Comparison of ENCODE assay signal across 29 cellular contexts in the genomic region with DNA sequence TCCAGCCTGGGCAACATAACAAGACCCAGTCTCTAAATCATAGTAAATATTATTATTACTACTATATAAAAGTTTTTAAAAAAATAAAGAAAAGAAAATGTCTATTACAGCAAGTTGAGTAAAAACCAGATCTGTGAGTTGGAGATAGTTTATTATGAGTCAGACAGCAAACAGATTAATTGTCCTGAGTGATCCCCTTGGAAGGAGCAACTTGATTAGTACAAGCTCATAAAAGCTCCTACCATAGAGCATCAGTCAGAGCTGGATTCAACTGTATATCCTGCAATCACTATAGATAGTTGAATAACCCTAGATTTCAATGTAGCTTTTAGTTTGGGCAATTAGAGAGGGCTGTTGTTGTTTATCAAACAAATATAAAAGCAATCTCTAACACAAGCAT.
"Had no signal": no experiment of that assay in that cellular context is flagged by ENCODE, and none has a peak within 500 bp of the region (broad histone marks: within the 10 kb centered on the region; RNA-seq: fewer than 3 reads in every experiment).

No MANE protein-coding gene starts in this region.

- FAIRE-seq: TTC549 had no signal

- DNase-seq: activated CD4-positive, alpha-beta T cell treated with anti-CD3 and anti-CD28 coated beads, Interleukin-2, amount 10 ng/mL, durations not matched to agents 24 days and 14 days; activated CD4-positive, alpha-beta T cell treated with anti-CD3 and anti-CD28 coated beads, Interleukin-2, amount 50 U/mL, for 4 hours; activated CD8-positive, alpha-beta T cell treated with anti-CD3 and anti-CD28 coated beads for 36 hours; activated gamma-delta T cell; activated naive CD4-positive, alpha-beta T cell treated with Interleukin-2 at 50 U/mL for 16 hours; activated naive CD8-positive, alpha-beta T cell treated with anti-CD3 and anti-CD28 coated beads, Interleukin-2, amount 10 ng/mL, durations not matched to agents 7 days and 5 days; activated T-cell treated with anti-CD3 and anti-CD28 coated beads, Interleukin-2, amount 50 U/mL, for 1 hour; activated T-cell treated with anti-CD3 and anti-CD28 coated beads, Interleukin-2, amount 50 U/mL, for 72 hours; Karpas-422; KBM-7; MM.1S; MV-4-11; NCI-H1092; NCI-H146; NCI-H187; NCI-H2029 treated with DMSO at 0.1 percent for 48 hours; NCI-H226; NCI-H524 treated with DMSO at 0.1 percent for 48 hours; Peyer's patch; RPMI8226; SHP77 treated with DMSO at 0.1 percent for 48 hours; SK-N-SH had no signal

- H3K27ac ChIP-seq: Peyer's patch, SJSA1 had no signal

- H3K9me3 Mint-ChIP-seq: activated T-helper 17 cell treated with anti-CD3 and anti-CD28 coated beads, Interleukin-2, amount 50 U/mL, for 72 hours had no signal

- H3K4me3 Mint-ChIP-seq: activated CD4-positive, alpha-beta T cell treated with anti-CD3 and anti-CD28 coated beads, Interleukin-2, amount 10 ng/mL, durations not matched to agents 24 days and 14 days; activated CD8-positive, alpha-beta T cell treated with anti-CD3 and anti-CD28 coated beads for 36 hours; activated naive CD4-positive, alpha-beta T cell treated with anti-CD3 and anti-CD28 coated beads, Interleukin-2, amount 50 U/mL, for 24 hours; activated naive CD8-positive, alpha-beta T cell treated with anti-CD3 and anti-CD28 coated beads, Interleukin-2, amount 10 ng/mL, durations not matched to agents 7 days and 5 days; activated T-cell treated with anti-CD3 and anti-CD28 coated beads, Interleukin-2, amount 50 U/mL, for 72 hours; activated T-helper 17 cell treated with anti-CD3 and anti-CD28 coated beads, Interleukin-2, amount 50 U/mL, for 72 hours; brain; T-helper 1 cell treated with Interleukin-12 subunit alpha and Interleukin-12 subunit beta and Interleukin-4 antibody, amounts not matched to agents 30 μg/mL and 1 μg/mL, for 36 hours; T-helper 2 cell treated with Interferon-gamma antibody and Interleukin-4, amounts not matched to agents 5 μg/mL and 100 μg/mL, for 36 hours had no signal

- H3K27me3 ChIP-seq: Peyer's patch, SJSA1 had no signal

- H3K27me3 Mint-ChIP-seq: activated CD8-positive, alpha-beta T cell treated with anti-CD3 and anti-CD28 coated beads for 36 hours; activated naive CD4-positive, alpha-beta T cell treated with anti-CD3 and anti-CD28 coated beads, Interleukin-2, amount 50 U/mL, for 24 hours; activated naive CD8-positive, alpha-beta T cell treated with anti-CD3 and anti-CD28 coated beads, Interleukin-2, amount 10 ng/mL, durations not matched to agents 7 days and 5 days; activated T-helper 17 cell treated with anti-CD3 and anti-CD28 coated beads, Interleukin-2, amount 50 U/mL, for 72 hours; brain had no signal

- H3K36me3 Mint-ChIP-seq: brain had no signal

- H3K27ac Mint-ChIP-seq: activated CD4-positive, alpha-beta T cell treated with anti-CD3 and anti-CD28 coated beads, Interleukin-2, amount 10 ng/mL, durations not matched to agents 24 days and 14 days; activated CD8-positive, alpha-beta T cell treated with anti-CD3 and anti-CD28 coated beads for 36 hours; activated naive CD4-positive, alpha-beta T cell treated with anti-CD3 and anti-CD28 coated beads, Interleukin-2, amount 50 U/mL, for 24 hours; activated naive CD8-positive, alpha-beta T cell treated with anti-CD3 and anti-CD28 coated beads, Interleukin-2, amount 10 ng/mL, durations not matched to agents 7 days and 5 days; activated T-cell treated with anti-CD3 and anti-CD28 coated beads, Interleukin-2, amount 50 U/mL, for 72 hours; activated T-helper 17 cell treated with anti-CD3 and anti-CD28 coated beads, Interleukin-2, amount 50 U/mL, for 72 hours; T-helper 1 cell treated with Interleukin-12 subunit alpha and Interleukin-12 subunit beta and Interleukin-4 antibody, amounts not matched to agents 30 μg/mL and 1 μg/mL, for 36 hours; T-helper 2 cell treated with Interferon-gamma antibody and Interleukin-4, amounts not matched to agents 5 μg/mL and 100 μg/mL, for 36 hours had no signal

- H3K36me3 ChIP-seq: Peyer's patch, SJSA1 had no signal

- ATAC-seq: activated CD8-positive, alpha-beta T cell treated with anti-CD3 and anti-CD28 coated beads for 36 hours; activated T-cell treated with anti-CD3 and anti-CD28 coated beads, Interleukin-2, amount 50 U/mL, for 72 hours; activated T-helper 17 cell treated with anti-CD3 and anti-CD28 coated beads, Interleukin-2, amount 50 U/mL, for 72 hours had no signal

- H3K4me3 ChIP-seq: Peyer's patch, SJSA1 had no signal
